Comparison of ENCODE assay signal across 12 cellular contexts in the genomic region with DNA sequence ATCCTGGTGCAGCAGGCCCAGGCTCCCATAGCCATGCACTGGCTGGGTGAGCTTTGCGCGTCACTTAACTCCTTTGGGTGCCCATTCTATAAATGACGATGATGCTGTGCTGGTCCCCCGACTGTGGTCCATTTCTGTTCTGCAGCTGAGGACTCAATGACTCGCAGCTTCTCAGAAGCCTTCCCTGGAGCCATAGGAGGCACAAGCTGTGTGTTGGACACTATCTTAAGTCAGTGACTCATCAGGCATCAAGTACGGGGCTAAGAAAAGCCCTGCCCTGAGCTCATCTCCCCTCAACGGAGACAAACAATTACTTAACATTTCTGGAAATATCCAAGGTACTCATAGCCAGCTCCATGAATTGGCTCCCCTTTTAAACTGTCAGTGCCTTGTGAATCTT. TPM values are rescaled to one million over a fixed set of nuclear protein-coding genes. Genes with fewer than 3 reads are reported as not detected.
DNase-seq lines count a peak whose midpoint lies in the region; TF ChIP-seq lines count a peak whose summit lies in the region.
"Had no signal": no experiment of that assay in that cellular context is flagged by ENCODE, and none has a peak within 500 bp of the region (broad histone marks: within the 10 kb centered on the region; RNA-seq: fewer than 3 reads in every experiment).

No MANE protein-coding gene starts in this region.

- no peak overlapping the region for H3K4me3 Mint-ChIP-seq in HFFc6

- no peaks in the 10 kb centered on the region for H3K9me3 Mint-ChIP-seq in HFFc6

- no peak overlapping the region for H3K4me3 ChIP-seq in astrocyte of the cerebellum (ENCODE audit: low read depth, low read length)

- H3K27ac Mint-ChIP-seq in HFFc6, result peak overlapping the region; percentile 21; the same call in 1 of the 2 replicates

- DNase-seq in HFFc6 (peak; percentile 62), astrocyte of the cerebellum (ENCODE audit: low read depth) (peak; percentile 31), inferior parietal cortex (ENCODE audit: extremely low spot score) (peak; percentile 35), NCI-H82 (lab: John Stamatoyannopoulos, UW) (no peak), NCI-H2081 treated with DMSO at 0.1 percent for 48 hours (lab: John Stamatoyannopoulos, UW) (no peak), DMS53 treated with DMSO at 0.1 percent for 48 hours (lab: John Stamatoyannopoulos, UW; ENCODE audit: unreplicated experiment) (no peak)
- DNase-seq: activated effector memory CD4-positive, alpha-beta T cell treated with anti-CD3 and anti-CD28 coated beads, Interleukin-2, amount 50 U/mL, for 16 hours; DMS153; NCI-H748 treated with DMSO at 0.1 percent for 48 hours had no signal

- peaks cover 6% of the 10 kb centered on the region for H3K36me3 Mint-ChIP-seq in HFFc6 (ENCODE audit: low read depth)

- peaks cover 9% of the 10 kb centered on the region for H3K4me1 Mint-ChIP-seq in HFFc6 (ENCODE audit: low read depth)

- peaks cover 3% of the 10 kb centered on the region for H3K27me3 Mint-ChIP-seq in HFFc6 (ENCODE audit: insufficient read depth)

- H3K27ac ChIP-seq in temporal lobe (ENCODE audit: low read depth, low read length), result peak overlapping the region; percentile 77

- no peak for TF ChIP-seq CTCF in HFFc6 (IDR thresholded peaks at IDR 0.05)
- TF ChIP-seq CTCF in astrocyte of the cerebellum (IDR thresholded peaks at IDR 0.05; ENCODE audit: low read depth, low read length, missing control alignments), result no peak

- in situ Hi-C loops in astrocyte of the cerebellum (cut with HindIII; ENCODE audit: low sequenced_read_pairs), result no loop called here

RNA-seq across cellular contexts. Expression of a gene that starts 13.8 kb away (rescaled TPM):
- total RNA-seq in HFFc6 (2021; fragmentation: NEBNext Ultra II Directional; extraction: Animal tissue kit (Norgen Biotek cat#: 25700)), result under 1 TPM in 1 of 6 experiments, not detected in 5; 0.39 TPM
- total RNA-seq in temporal lobe, result 0.74 TPM
- total RNA-seq: dermis microvascular lymphatic vessel endothelial cell, SK-MEL-5 had no signal

RNA-seq across cellular contexts. Expression of a gene that starts 18.1 kb away (rescaled TPM):
- 1 to 10 TPM in 2 of 6 experiments, under 1 TPM in 4; 0.55 to 2.4 (median 0.79) TPM for total RNA-seq in HFFc6 (2021; fragmentation: NEBNext Ultra II Directional; extraction: Animal tissue kit (Norgen Biotek cat#: 25700))
- total RNA-seq in temporal lobe, result 2.2 TPM
- total RNA-seq: SK-MEL-5 had no signal

RNA-seq across cellular contexts. Expression of a gene that starts 48.7 kb away (rescaled TPM):
- 10 to 100 TPM; 18.4 to 25.6 (median 21.7) TPM for total RNA-seq in HFFc6 (2021; fragmentation: NEBNext Ultra II Directional; extraction: Animal tissue kit (Norgen Biotek cat#: 25700))
- 8.1 TPM for total RNA-seq in temporal lobe

RNA-seq across cellular contexts. Expression of a gene that starts 54.0 kb away (rescaled TPM):
- total RNA-seq in HFFc6 (2021; fragmentation: NEBNext Ultra II Directional; extraction: Animal tissue kit (Norgen Biotek cat#: 25700)), result 1 to 10 TPM in 1 of 6 experiments, under 1 TPM in 5; 0.59 to 1.3 (median 0.70) TPM
- total RNA-seq in temporal lobe, result not detected

Comparison
In these comparisons a context has a peak if more than half of its experiments do, and no peak if none do; other contexts are left out.
1. DNase-seq: peak in HFFc6 (single experiment), astrocyte of the cerebellum (single experiment) and inferior parietal cortex (single experiment); none in NCI-H82 (single experiment), NCI-H2081 treated with DMSO at 0.1 percent for 48 hours (single experiment) and DMS53 treated with DMSO at 0.1 percent for 48 hours (single experiment).